8 cellular contexts compared by ENCODE assay signal in the genomic region with DNA sequence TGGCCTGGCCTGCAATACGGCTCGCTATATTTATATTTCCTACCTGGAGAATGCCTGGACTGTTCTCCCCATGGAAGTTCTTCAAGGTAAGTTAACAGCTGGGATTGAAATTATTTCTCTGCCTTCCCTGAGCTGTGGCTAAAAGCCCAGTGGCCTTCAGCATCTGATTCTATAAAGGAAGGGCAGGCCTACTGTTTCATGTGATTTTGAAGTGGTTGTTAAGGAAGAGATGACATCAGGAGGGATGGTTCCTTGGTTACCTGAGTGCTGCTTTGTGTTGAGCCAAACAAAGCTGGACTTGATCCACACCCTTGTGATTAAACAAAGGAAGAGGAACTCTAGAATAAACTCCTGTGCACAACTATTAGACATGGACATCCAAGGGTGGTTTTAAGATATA.
DNase-seq lines count a peak whose midpoint lies in the region; ATAC-seq lines count a peak whose summit lies in the region.

No MANE protein-coding gene starts in this region.

- H3K27me3 ChIP-seq in CD4-positive, CD25-positive, alpha-beta regulatory T cell (ENCODE audit: control insufficient read depth, insufficient read depth, low read length): no peaks in the 10 kb centered on the region

- no peak for DNase-seq in CD4-positive, CD25-positive, alpha-beta regulatory T cell
- DNase-seq in NCI-H146 treated with DMSO at 0.1 percent for 48 hours (lab: John Stamatoyannopoulos, UW; ENCODE audit: unreplicated experiment) (peak; percentile 88), kidney glomerular epithelial cell (lab: John Stamatoyannopoulos, UW) (peak; percentile 33), occipital lobe (lab: John Stamatoyannopoulos, UW) (no peak), T-cell (no peak)

- H3K4me3 Mint-ChIP-seq in CD4-positive, CD25-positive, alpha-beta regulatory T cell: no peak overlapping the region
- no peak overlapping the region for H3K4me3 Mint-ChIP-seq in T-cell

- H3K27me3 Mint-ChIP-seq in CD4-positive, CD25-positive, alpha-beta regulatory T cell: no peaks in the 10 kb centered on the region
- no peaks in the 10 kb centered on the region for H3K27me3 Mint-ChIP-seq in T-cell

- H3K4me1 ChIP-seq in CD4-positive, CD25-positive, alpha-beta regulatory T cell (ENCODE audit: control insufficient read depth, insufficient read depth, low read length, poor library complexity, severe bottlenecking): peaks cover 14% of the 10 kb centered on the region

- H3K27ac ChIP-seq in CD4-positive, CD25-positive, alpha-beta regulatory T cell (ENCODE audit: insufficient read depth, low read length, poor library complexity, severe bottlenecking): no peak overlapping the region
- H3K27ac ChIP-seq in angular gyrus (ENCODE audit: low read depth, low read length): peak overlapping the region; percentile 46

- peaks cover 0 to 3% (median 0%) of the 10 kb centered on the region in 7 donors for H3K9me3 Mint-ChIP-seq in CD4-positive, CD25-positive, alpha-beta regulatory T cell
- H3K9me3 Mint-ChIP-seq in T-cell: peaks cover 0 to 4% (median 0%) of the 10 kb centered on the region in 3 donors

- no peaks in the 10 kb centered on the region for H3K9me3 ChIP-seq in CD4-positive, CD25-positive, alpha-beta regulatory T cell (ENCODE audit: control insufficient read depth in 2 of 2, low read length in 2 of 2)

- peaks cover 34% of the 10 kb centered on the region for H3K36me3 Mint-ChIP-seq in CD4-positive, CD25-positive, alpha-beta regulatory T cell
- peaks cover 50% of the 10 kb centered on the region for H3K36me3 Mint-ChIP-seq in T-cell

- peaks cover 32 to 55% (median 43%) of the 10 kb centered on the region in 4 donors for H3K4me1 Mint-ChIP-seq in CD4-positive, CD25-positive, alpha-beta regulatory T cell
- H3K4me1 Mint-ChIP-seq in T-cell: peaks cover 46 to 53% (median 52%) of the 10 kb centered on the region in 3 donors

- POLR2A ChIA-PET in T-cell (lab: Charles Lee): interaction anchor here in 1 of 2 donors (0.5 kb wide), 2 partner anchors 111 to 758 kb away, joined by 3 to 8 read pairs; no protein-coding TSS in a partner anchor

- CTCF ChIA-PET in T-cell (lab: Charles Lee): interaction anchor here (0.5 to 0.9 kb wide), 2 partner anchors 41 to 1949 kb away, joined by 3 to 5 read pairs; no protein-coding TSS in a partner anchor

- no peak for ATAC-seq in CD4-positive, CD25-positive, alpha-beta regulatory T cell (ENCODE audit: low read depth in 2 of 2)
- ATAC-seq in HG03565 (IDR thresholded peaks at IDR 0.05; ENCODE audit: unreplicated experiment) (no peak), HG02840 (IDR thresholded peaks at IDR 0.05; ENCODE audit: low FRiP score, unreplicated experiment) (no peak), T-cell (replicated peaks in 1 of 4) (no peak)

- H3K36me3 ChIP-seq in CD4-positive, CD25-positive, alpha-beta regulatory T cell (ENCODE audit: control insufficient read depth, insufficient read depth, low read length): peaks cover 13% of the 10 kb centered on the region

- H3K4me3 ChIP-seq in CD4-positive, CD25-positive, alpha-beta regulatory T cell (ENCODE audit: low read depth, low read length): no peak overlapping the region

- peak overlapping the region in 2 of 3 donors; percentile 52 for H3K27ac Mint-ChIP-seq in CD4-positive, CD25-positive, alpha-beta regulatory T cell
- no peak overlapping the region for H3K27ac Mint-ChIP-seq in T-cell

Comparison
In these comparisons a context has a peak if more than half of its experiments do, and no peak if none do; other contexts are left out.
1. DNase-seq: peak in NCI-H146 treated with DMSO at 0.1 percent for 48 hours (single experiment) and kidney glomerular epithelial cell (single experiment); none in CD4-positive, CD25-positive, alpha-beta regulatory T cell (0 of 3), occipital lobe (single experiment) and T-cell (0 of 34).
2. H3K27ac Mint-ChIP-seq: peak in CD4-positive, CD25-positive, alpha-beta regulatory T cell (2 of 3); none in T-cell (0 of 2).